8 cellular contexts compared by ENCODE assay signal in genomic region chr16:58249388-58249779, GRCh38. TPM values are rescaled to one million over a fixed set of nuclear protein-coding genes. Genes with fewer than 3 reads are reported as not detected.
DNase-seq lines count a peak whose midpoint lies in the region; ATAC-seq and TF ChIP-seq lines count a peak whose summit lies in the region.

No MANE protein-coding gene starts in this region.

- H3K27ac Mint-ChIP-seq in osteocyte (ENCODE audit: unreplicated experiment): no peak overlapping the region

- H3K27ac ChIP-seq in DOHH2 (ENCODE audit: low read depth, low read length) (no peak overlapping the region), PC-9 (peak overlapping the region; percentile 38), esophagus (ENCODE audit: low read depth in 2 of 2, low read length in 1 of 2) (no peak overlapping the region)

- no peak for ATAC-seq in HG03469 (IDR thresholded peaks at IDR 0.05; ENCODE audit: unreplicated experiment)

- H3K4me1 Mint-ChIP-seq in osteocyte (ENCODE audit: unreplicated experiment): peaks cover 10% of the 10 kb centered on the region

- BruUV-seq in PC-9 (replicated peaks; lab: Mats Ljungman, UMichigan): no TSS peak

- H3K4me1 ChIP-seq in DOHH2 (ENCODE audit: control insufficient read depth, low read length) (peaks cover 10% of the 10 kb centered on the region), PC-9 (replicated peaks; ENCODE audit: insufficient read depth) (peaks cover 11% of the 10 kb centered on the region), esophagus (ENCODE audit: control insufficient read depth in 2 of 2, insufficient read depth in 2 of 2, low read length in 1 of 2) (no peaks in the 10 kb centered on the region)

- no peaks in the 10 kb centered on the region for H3K27me3 ChIP-seq in DOHH2 (ENCODE audit: control insufficient read depth, low read length)
- no peaks in the 10 kb centered on the region for H3K27me3 ChIP-seq in PC-9 (ENCODE audit: insufficient read depth, low read depth)
- no peaks in the 10 kb centered on the region for H3K27me3 ChIP-seq in esophagus (ENCODE audit: control insufficient read depth in 1 of 2, insufficient read depth in 2 of 2, low read length in 2 of 2)

- POLR2A ChIA-PET in PC-9 (lab: Charles Lee; ENCODE audit: unreplicated experiment): no interaction called here

- CTCF ChIA-PET in PC-9 (lab: Charles Lee): interaction anchor here (0.5 to 1.0 kb wide), 4 partner anchors 52 to 578 kb away, joined by 3 to 12 read pairs (median 3); no protein-coding TSS in a partner anchor

- peak overlapping the region; percentile 66 for H3K4me3 ChIP-seq in DOHH2 (ENCODE audit: low read length)
- peak overlapping the region; percentile 82; the same call in 1 of the 2 replicates for H3K4me3 ChIP-seq in PC-9
- peak overlapping the region; percentile 60 to 68 for H3K4me3 ChIP-seq in esophagus (ENCODE audit: low read depth in 1 of 2, low read length in 2 of 2)

- H3K27me3 Mint-ChIP-seq in osteocyte (ENCODE audit: unreplicated experiment): peaks cover 25% of the 10 kb centered on the region

- H3K36me3 ChIP-seq in DOHH2 (ENCODE audit: control insufficient read depth, low read length): no peaks in the 10 kb centered on the region
- no peaks in the 10 kb centered on the region for H3K36me3 ChIP-seq in PC-9 (ENCODE audit: low read depth)
- no peaks in the 10 kb centered on the region for H3K36me3 ChIP-seq in esophagus (ENCODE audit: control insufficient read depth in 2 of 2, insufficient read depth in 2 of 2, low read length in 1 of 2)

- H3K4me3 Mint-ChIP-seq in osteocyte (ENCODE audit: unreplicated experiment): peak overlapping the region; percentile 83

- no peaks in the 10 kb centered on the region for H3K9me3 ChIP-seq in DOHH2 (ENCODE audit: control insufficient read depth, insufficient read depth, low read length)
- no peaks in the 10 kb centered on the region for H3K9me3 ChIP-seq in PC-9 (ENCODE audit: insufficient read depth, low read depth)
- no peaks in the 10 kb centered on the region for H3K9me3 ChIP-seq in esophagus (ENCODE audit: control insufficient read depth in 2 of 2, insufficient read depth in 1 of 2, low read depth in 1 of 2, low read length in 1 of 2)

- H3F3A ChIP-seq in DOHH2 (ENCODE audit: control insufficient read depth, insufficient read depth) (no peaks in the 10 kb centered on the region), PC-9 (ENCODE audit: insufficient read depth, low read depth) (peaks cover 3% of the 10 kb centered on the region)

- intact Hi-C loops in PC-9 (cut with micrococcal nuclease; ENCODE audit: unreplicated experiment): no loop called here

- H3K4me2 ChIP-seq in DOHH2 (ENCODE audit: low read length): peak overlapping the region; percentile 60
- peak overlapping the region; percentile 83 for H3K4me2 ChIP-seq in PC-9

- H2AFZ ChIP-seq in PC-9: peak overlapping the region; percentile 95

- no peaks in the 10 kb centered on the region for H3K9me3 Mint-ChIP-seq in osteocyte (ENCODE audit: unreplicated experiment)

- TF ChIP-seq CTCF in DOHH2 (IDR thresholded peaks at IDR 0.05; ENCODE audit: low read depth, low read length, poor library complexity, severe bottlenecking) (no peak), PC-9 (conservative IDR thresholded peaks at IDR 0.05) (no peak), osteocyte (IDR thresholded peaks at IDR 0.05) (no peak)

- H3K9me2 ChIP-seq in DOHH2 (replicated peaks; ENCODE audit: control insufficient read depth, low read length): no peaks in the 10 kb centered on the region
- H3K9me2 ChIP-seq in PC-9 (ENCODE audit: insufficient read depth): no peaks in the 10 kb centered on the region

- H3K79me2 ChIP-seq in DOHH2 (ENCODE audit: control insufficient read depth, low read length): no peaks in the 10 kb centered on the region
- no peaks in the 10 kb centered on the region for H3K79me2 ChIP-seq in PC-9 (ENCODE audit: low read depth)

- H4K20me1 ChIP-seq in DOHH2 (ENCODE audit: control insufficient read depth, insufficient read depth, low read depth, low read length): no peaks in the 10 kb centered on the region
- no peaks in the 10 kb centered on the region for H4K20me1 ChIP-seq in PC-9 (ENCODE audit: insufficient read depth)

- DNase-seq in PC-9 (peak in 1 of 2 experiments; percentile 38), osteocyte (ENCODE audit: extremely low spot score, unreplicated experiment) (no peak), NCI-H748 treated with DMSO at 0.1 percent for 48 hours (lab: John Stamatoyannopoulos, UW) (no peak), COR-L47 (lab: John Stamatoyannopoulos, UW) (no peak)
- DNase-seq in effector CD8-positive, alpha-beta T cell (lab: John Stamatoyannopoulos, UW): no peak

- WGBS in esophagus, 2 donors: 8 to 10% methylated on average over 4 of the region's 4 CpGs

- no peaks in the 10 kb centered on the region for H3K36me3 Mint-ChIP-seq in osteocyte (ENCODE audit: unreplicated experiment)

RNA-seq across cellular contexts. Expression of gene PRSS54, which starts 45.4 kb away (rescaled TPM):
- not detected in 2 replicates for total RNA-seq in PC-9 (2021)
- not detected for polyA plus RNA-seq in esophagus
- not detected in 2 replicates for total RNA-seq in osteocyte

RNA-seq across cellular contexts. Expression of gene CSNK2A2, which starts 51.5 kb away (rescaled TPM):
- 100 and 104 TPM in 2 replicates for total RNA-seq in PC-9 (2021)
- polyA plus RNA-seq in esophagus: 10 to 100 TPM; 15.4 to 19.6 TPM
- 77.9 and 79.3 TPM in 2 replicates for total RNA-seq in osteocyte
